Comparison of ENCODE assay signal across 8 cellular contexts in the genomic region with DNA sequence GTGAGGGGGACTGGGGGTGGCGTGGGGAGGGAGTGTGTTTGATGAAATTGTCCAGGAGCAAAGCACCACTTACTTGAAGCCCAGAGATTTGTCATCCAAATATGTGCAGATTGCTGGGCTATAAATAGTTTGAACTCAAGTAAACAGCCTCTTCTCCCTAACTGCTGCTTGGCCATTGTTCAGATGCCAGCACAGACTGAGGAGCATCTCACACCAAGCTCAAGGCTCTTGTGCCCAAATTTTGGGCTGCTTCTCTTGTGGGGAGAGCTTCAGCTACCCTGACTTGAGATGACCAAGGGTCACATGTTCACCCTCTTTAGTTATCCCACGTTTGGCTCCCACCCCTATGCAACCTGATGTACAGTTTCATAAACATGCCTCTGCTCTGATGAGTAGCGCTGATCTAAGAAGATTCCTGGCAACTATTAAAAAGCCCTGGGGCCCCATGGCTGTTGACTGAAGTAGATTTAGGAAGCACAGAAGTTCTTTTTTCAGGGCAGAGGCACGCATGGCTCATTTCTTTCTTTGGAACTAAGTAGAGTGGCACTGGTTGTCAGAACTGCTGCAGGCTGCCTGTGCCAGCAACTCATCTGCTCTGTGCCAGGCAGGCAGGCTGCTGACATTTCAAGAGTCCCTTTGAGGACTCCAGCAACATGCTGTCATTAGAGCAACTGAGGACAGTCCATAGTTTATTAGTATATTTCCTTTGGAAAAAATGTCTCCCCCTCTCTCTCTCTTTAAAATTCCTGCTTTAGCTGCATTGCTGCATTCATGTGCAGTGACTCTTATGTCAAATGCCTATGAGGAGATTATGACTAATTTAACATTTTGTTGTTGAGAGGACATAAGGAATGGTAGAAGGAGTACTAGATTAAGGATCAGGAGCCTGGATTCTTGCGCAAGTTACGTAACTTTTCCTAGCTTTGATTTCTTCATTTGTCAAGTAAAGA. TPM values are rescaled to one million over a fixed set of nuclear protein-coding genes. Genes with fewer than 3 reads are reported as not detected.
DNase-seq lines count a peak whose midpoint lies in the region; ATAC-seq and TF ChIP-seq lines count a peak whose summit lies in the region.

No MANE protein-coding gene starts in this region.

- peak overlapping the region in 10 of 11 experiments; percentile 3 to 69 (median 62); a peak in 17 of 22 replicates for H3K27ac ChIP-seq in BLaER1 treated with 17β-estradiol and CSF1 and Interleukin-3, amounts not matched to agents 10 nM and 100 nM
- H3K27ac ChIP-seq in RWPE1 (peak overlapping the region; percentile 69), ovary (peak overlapping the region; percentile 14 to 64)

- H4K20me1 ChIP-seq in BLaER1 treated with 17β-estradiol and CSF1 and Interleukin-3, amounts not matched to agents 10 nM and 100 nM, result no peaks in the 10 kb centered on the region

- peaks cover 48 to 68% (median 63%) of the 10 kb centered on the region in 10 experiments for H3K4me1 ChIP-seq in BLaER1 treated with 17β-estradiol and CSF1 and Interleukin-3, amounts not matched to agents 10 nM and 100 nM
- peaks cover 15% of the 10 kb centered on the region for H3K4me1 ChIP-seq in ovary (ENCODE audit: insufficient read depth)

- TF ChIP-seq CTCF in RWPE1 (conservative IDR thresholded peaks at IDR 0.05; ENCODE audit: low read depth) (no peak), ovary (IDR thresholded peaks at IDR 0.05) (no peak)

- ATAC-seq in HG02840 (IDR thresholded peaks at IDR 0.05; ENCODE audit: low FRiP score, unreplicated experiment) (no peak), GM21723 (IDR thresholded peaks at IDR 0.05; ENCODE audit: unreplicated experiment) (no peak)

- no peaks in the 10 kb centered on the region for H3K27me3 Mint-ChIP-seq in activated T-helper 1 cell treated with anti-CD3 and anti-CD28 coated beads, Interleukin-12 subunit alpha, Interleukin-12 subunit beta, Interleukin-2, Interleukin-4 antibody, amounts not matched to agents 30 ng/mL and 10 ng/mL and 1 ng/mL, durations not matched to agents 14 hours and 24 hours and 36 hours (ENCODE audit: insufficient read depth)

- no peak for TF ChIP-seq POLR2A in ovary (IDR thresholded peaks at IDR 0.05)

- H3K9me3 Mint-ChIP-seq in activated T-helper 1 cell treated with anti-CD3 and anti-CD28 coated beads, Interleukin-12 subunit alpha, Interleukin-12 subunit beta, Interleukin-2, Interleukin-4 antibody, amounts not matched to agents 30 ng/mL and 10 ng/mL and 1 ng/mL, durations not matched to agents 14 hours and 24 hours and 36 hours, result no peaks in the 10 kb centered on the region

- H3K27ac Mint-ChIP-seq in activated T-helper 1 cell treated with anti-CD3 and anti-CD28 coated beads, Interleukin-12 subunit alpha, Interleukin-12 subunit beta, Interleukin-2, Interleukin-4 antibody, amounts not matched to agents 30 ng/mL and 10 ng/mL and 1 ng/mL, durations not matched to agents 14 hours and 24 hours and 36 hours, result no peak overlapping the region

- H3K4me3 Mint-ChIP-seq in activated T-helper 1 cell treated with anti-CD3 and anti-CD28 coated beads, Interleukin-12 subunit alpha, Interleukin-12 subunit beta, Interleukin-2, Interleukin-4 antibody, amounts not matched to agents 30 ng/mL and 10 ng/mL and 1 ng/mL, durations not matched to agents 14 hours and 24 hours and 36 hours, result no peak overlapping the region

- peaks cover 20% of the 10 kb centered on the region for H3K4me1 Mint-ChIP-seq in activated T-helper 1 cell treated with anti-CD3 and anti-CD28 coated beads, Interleukin-12 subunit alpha, Interleukin-12 subunit beta, Interleukin-2, Interleukin-4 antibody, amounts not matched to agents 30 ng/mL and 10 ng/mL and 1 ng/mL, durations not matched to agents 14 hours and 24 hours and 36 hours (ENCODE audit: low read depth)

- peak overlapping the region in 8 of 11 experiments; percentile 4 to 59 (median 45); a peak in 13 of 22 replicates for H3K9ac ChIP-seq in BLaER1 treated with 17β-estradiol and CSF1 and Interleukin-3, amounts not matched to agents 10 nM and 100 nM

- intact Hi-C loops in ovary (cut with DNase I), result no loop called here
- intact Hi-C loops in activated T-helper 1 cell treated with anti-CD3 and anti-CD28 coated beads, Interleukin-12 subunit alpha, Interleukin-12 subunit beta, Interleukin-2, Interleukin-4 antibody, amounts not matched to agents 30 ng/mL and 10 ng/mL and 1 ng/mL, durations not matched to agents 14 hours and 24 hours and 36 hours (cut with micrococcal nuclease), result no loop called here

- CTCF ChIA-PET in RWPE1 (lab: Yijun Ruan, JAX), result interaction anchor here (0.9 to 1.0 kb wide), 2 partner anchors 38 to 39 kb away, joined by 4 to 5 read pairs; no protein-coding TSS in a partner anchor

- POLR2A ChIA-PET in RWPE1 (lab: Yijun Ruan, JAX; ENCODE audit: low non-redundant PET), result interaction anchor here (0.5 kb wide), 1 partner anchor 360 kb away, joined by 3 read pairs; no protein-coding TSS in a partner anchor

- no peak overlapping the region for H3K4me3 ChIP-seq in BLaER1 treated with 17β-estradiol and CSF1 and Interleukin-3, amounts not matched to agents 10 nM and 100 nM
- no peak overlapping the region for H3K4me3 ChIP-seq in ovary

- WGBS in ovary, 3 donors, result 35 to 40% (median 38%) methylated on average over 6 of the region's 6 CpGs

- H3K27me3 ChIP-seq in BLaER1 treated with 17β-estradiol and CSF1 and Interleukin-3, amounts not matched to agents 10 nM and 100 nM, result no peaks in the 10 kb centered on the region
- no peaks in the 10 kb centered on the region for H3K27me3 ChIP-seq in ovary

- no peaks in the 10 kb centered on the region for H3K36me3 ChIP-seq in BLaER1 treated with 17β-estradiol and CSF1 and Interleukin-3, amounts not matched to agents 10 nM and 100 nM
- H3K36me3 ChIP-seq in ovary, result no peaks in the 10 kb centered on the region

- TF ChIP-seq EP300 in ovary (IDR thresholded peaks at IDR 0.05), result no peak

- H3K4me2 ChIP-seq in BLaER1 treated with 17β-estradiol and CSF1 and Interleukin-3, amounts not matched to agents 10 nM and 100 nM, result peak overlapping the region; percentile 48 to 76 (median 62)

- no peaks in the 10 kb centered on the region for H3K36me3 Mint-ChIP-seq in activated T-helper 1 cell treated with anti-CD3 and anti-CD28 coated beads, Interleukin-12 subunit alpha, Interleukin-12 subunit beta, Interleukin-2, Interleukin-4 antibody, amounts not matched to agents 30 ng/mL and 10 ng/mL and 1 ng/mL, durations not matched to agents 14 hours and 24 hours and 36 hours (ENCODE audit: low read depth)

- DNase-seq in RWPE1 (ENCODE audit: low spot score) (peak; percentile 92), fibroblast of the conjunctiva (ENCODE audit: low read depth) (peak; percentile 83), ovary (peak in 3 of 5 donors; percentile 25 to 49 (median 35)), NOMO-1 treated with DMSO at 0.1 percent for 48 hours (lab: John Stamatoyannopoulos, UW; ENCODE audit: unreplicated experiment) (no peak)
- DNase-seq in activated T-helper 1 cell treated with anti-CD3 and anti-CD28 coated beads, Interleukin-12 subunit alpha, Interleukin-12 subunit beta, Interleukin-2, Interleukin-4 antibody, amounts not matched to agents 30 ng/mL and 10 ng/mL and 1 ng/mL, durations not matched to agents 14 hours and 24 hours and 36 hours (ENCODE audit: low spot score), result no peak

- H3K9me3 ChIP-seq in BLaER1 treated with 17β-estradiol and CSF1 and Interleukin-3, amounts not matched to agents 10 nM and 100 nM (replicated peaks in 1 of 11), result no peaks in the 10 kb centered on the region
- no peaks in the 10 kb centered on the region for H3K9me3 ChIP-seq in ovary

RNA-seq across cellular contexts. Expression of a gene that starts 9.6 kb away (rescaled TPM):
- 100 to 1,000 TPM in 1 of 7 donors, 10 to 100 TPM in 6; 37.0 to 114 (median 49.9) TPM for total RNA-seq in ovary
- polyA plus RNA-seq in ovary, result 10 to 100 TPM; 46.9 to 74.9 TPM
- 1.3 and 2.4 TPM in 2 replicates for total RNA-seq in activated T-helper 1 cell treated with anti-CD3 and anti-CD28 coated beads, Interleukin-12 subunit alpha, Interleukin-12 subunit beta, Interleukin-2, Interleukin-4 antibody, amounts not matched to agents 30 ng/mL and 10 ng/mL and 1 ng/mL, durations not matched to agents 14 hours and 24 hours and 36 hours

RNA-seq across cellular contexts. Expression of a gene that starts 51.0 kb away (rescaled TPM):
- total RNA-seq in ovary, result 100 to 1,000 TPM in 1 of 7 donors, 10 to 100 TPM in 6; 52.1 to 113 (median 90.1) TPM
- polyA plus RNA-seq in ovary, result 100 to 1,000 TPM in 1 of 2 donors, 10 to 100 TPM in 1; 69.4 to 171 TPM
- 51.3 and 54.6 TPM in 2 replicates for total RNA-seq in activated T-helper 1 cell treated with anti-CD3 and anti-CD28 coated beads, Interleukin-12 subunit alpha, Interleukin-12 subunit beta, Interleukin-2, Interleukin-4 antibody, amounts not matched to agents 30 ng/mL and 10 ng/mL and 1 ng/mL, durations not matched to agents 14 hours and 24 hours and 36 hours

Comparison
In these comparisons a context has a peak if more than half of its experiments do, and no peak if none do; other contexts are left out.
1. DNase-seq: peak in RWPE1 (single experiment), fibroblast of the conjunctiva (single experiment) and ovary (3 of 5); none in NOMO-1 treated with DMSO at 0.1 percent for 48 hours (single experiment) and activated T-helper 1 cell treated with anti-CD3 and anti-CD28 coated beads, Interleukin-12 subunit alpha, Interleukin-12 subunit beta, Interleukin-2, Interleukin-4 antibody, amounts not matched to agents 30 ng/mL and 10 ng/mL and 1 ng/mL, durations not matched to agents 14 hours and 24 hours and 36 hours (single experiment).
2. RNA of a gene that starts 9.6 kb away (total RNA-seq): 37.0 to 114 TPM in ovary; 1.3 to 2.4 TPM in activated T-helper 1 cell treated with anti-CD3 and anti-CD28 coated beads, Interleukin-12 subunit alpha, Interleukin-12 subunit beta, Interleukin-2, Interleukin-4 antibody, amounts not matched to agents 30 ng/mL and 10 ng/mL and 1 ng/mL, durations not matched to agents 14 hours and 24 hours and 36 hours; every median in the first group is over 10 times any median in the second.
3. Peak in every context shown above with its lines, with median percentiles within 50 percentile points of each other: H3K27ac ChIP-seq.